In the genomic region with DNA sequence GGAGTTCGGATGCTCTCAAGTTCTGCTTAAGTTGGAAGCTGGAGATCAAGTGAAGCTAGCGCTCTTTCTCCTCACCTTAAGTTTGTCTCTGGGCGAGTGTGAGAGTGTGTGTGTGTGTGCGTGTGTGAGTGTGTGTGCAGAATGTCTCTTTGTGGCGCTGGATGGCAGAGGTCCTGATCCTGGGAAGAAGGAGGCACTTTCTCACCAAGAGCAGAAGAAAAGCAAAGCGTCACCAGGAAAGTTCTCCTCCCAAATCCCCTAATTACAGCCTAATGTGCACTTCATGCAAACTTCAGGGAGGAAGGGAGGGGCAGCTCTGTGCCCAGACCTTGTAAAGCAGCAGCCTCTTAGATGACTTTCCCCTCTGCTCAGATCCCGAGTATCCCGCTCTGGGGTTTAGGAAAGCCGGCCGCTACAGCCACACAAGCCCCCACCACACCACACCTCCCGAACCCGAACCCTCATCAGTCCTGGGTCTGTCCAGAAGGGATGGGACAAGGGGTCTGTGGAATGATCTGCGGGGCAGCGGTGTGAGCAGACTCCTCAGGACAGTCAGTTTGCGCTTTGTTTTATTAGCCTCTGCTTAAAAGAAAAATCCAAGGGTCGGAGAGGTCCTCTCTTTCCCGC, we compare ENCODE assay signal across 9 cellular contexts. TPM values are rescaled to one million over a fixed set of nuclear protein-coding genes. Genes with fewer than 3 reads are reported as not detected.
DNase-seq lines count a peak whose midpoint lies in the region; ATAC-seq, FAIRE-seq and TF ChIP-seq lines count a peak whose summit lies in the region.
"Had no signal": no experiment of that assay in that cellular context is flagged by ENCODE, and none has a peak within 500 bp of the region (broad histone marks: within the 10 kb centered on the region; RNA-seq: fewer than 3 reads in every experiment).

Gene HAPLN1 (minus strand): TSS at position 51 of the 627 bp plus-strand sequence. CDS start 47,332 bp downstream, outside the sequence.

- no peaks in the 10 kb centered on the region for H3K27me3 ChIP-seq in IMR-90 (ENCODE audit: control insufficient read depth, insufficient read depth, low read length)
- peaks cover 0 to 2% (median 0%) of the 10 kb centered on the region in 4 experiments; a peak in 2 of 7 replicates for H3K27me3 ChIP-seq in H1 (replicated peaks in 1 of 4; ENCODE audit: control insufficient read depth in 3 of 4, extremely low read depth in 1 of 4, insufficient read depth in 3 of 4, low read length in 3 of 4)
- H3K27me3 ChIP-seq in naive thymus-derived CD4-positive, alpha-beta T cell (ENCODE audit: control insufficient read depth in 2 of 2, insufficient read depth in 2 of 2, low read length in 2 of 2), result peaks cover 0 to 9% of the 10 kb centered on the region in 2 donors

- no peak within 1 kb of the TSS for H3K27ac ChIP-seq in IMR-90 (ENCODE audit: insufficient read depth, low read length)
- H3K27ac ChIP-seq in H1 (ENCODE audit: low read depth, low read length), result no peak within 1 kb of the TSS
- no peak within 1 kb of the TSS for H3K27ac ChIP-seq in naive thymus-derived CD4-positive, alpha-beta T cell (ENCODE audit: low read depth, low read length)

- H3K23ac ChIP-seq in IMR-90 (ENCODE audit: low read depth, low read length) (peak within 1 kb of the TSS; percentile 64; the same call in 1 of the 2 replicates), H1 (ENCODE audit: insufficient read length) (no peak within 1 kb of the TSS)

- TF ChIP-seq RAD21 in IMR-90 (IDR thresholded peaks at IDR 0.05; ENCODE audit: low read length) (no peak), H1 (IDR thresholded peaks at IDR 0.05 in 1 of 2, conservative IDR thresholded peaks at IDR 0.05 in 1 of 2; ENCODE audit: low read depth in 2 of 2, low read length in 2 of 2) (no peak)

- peak within 1 kb of the TSS; percentile 18 to 67; a peak in 2 of 4 replicates for H4K8ac ChIP-seq in IMR-90 (ENCODE audit: low read depth in 2 of 2, low read length in 2 of 2)
- no peak within 1 kb of the TSS; the same call in 1 of the 2 replicates for H4K8ac ChIP-seq in H1 (ENCODE audit: extremely low read depth, insufficient read depth, low read length)

- TF ChIP-seq CTCF in AG04449 (IDR thresholded peaks at IDR 0.05; ENCODE audit: insufficient read depth, low read length, missing control alignments) (no peak), IMR-90 (conservative IDR thresholded peaks at IDR 0.05; ENCODE audit: low read depth, low read length) (no peak), H1 (IDR thresholded peaks at IDR 0.05; ENCODE audit: control extremely low read depth in 1 of 3, insufficient read depth in 1 of 3, low read depth in 1 of 3, low read length in 3 of 3) (no peak)

- H3K4me3 ChIP-seq in AG04449 (ENCODE audit: low read depth, low read length), result peak within 1 kb of the TSS; percentile 74
- H3K4me3 ChIP-seq in IMR-90 (ENCODE audit: insufficient read depth, low read depth, low read length), result peak within 1 kb of the TSS; percentile 78
- peak within 1 kb of the TSS; percentile 64 to 77 (median 70) for H3K4me3 ChIP-seq in H1 (ENCODE audit: extremely low read depth in 1 of 4, insufficient read depth in 2 of 4, low read depth in 3 of 4, low read length in 4 of 4)
- H3K4me3 ChIP-seq in naive thymus-derived CD4-positive, alpha-beta T cell (ENCODE audit: low read length), result no peak within 1 kb of the TSS

- H3K9me3 ChIP-seq in IMR-90 (ENCODE audit: control insufficient read depth, insufficient read depth, low read length), result no peaks in the 10 kb centered on the region
- no peaks in the 10 kb centered on the region for H3K9me3 ChIP-seq in H1 (ENCODE audit: insufficient read depth in 2 of 2, low read depth in 1 of 2, low read length in 1 of 2)
- no peaks in the 10 kb centered on the region for H3K9me3 ChIP-seq in naive thymus-derived CD4-positive, alpha-beta T cell (ENCODE audit: control insufficient read depth in 2 of 3, low read length in 3 of 3)

- peak within 1 kb of the TSS in 9 of 10 donors; percentile 69 to 89 (median 76) for H3K4me3 Mint-ChIP-seq in naive thymus-derived CD4-positive, alpha-beta T cell

- H3K9me1 ChIP-seq in IMR-90 (ENCODE audit: insufficient read depth, low read length), result no peaks in the 10 kb centered on the region

- dilution Hi-C loops in IMR-90 (cut with HindIII; ENCODE audit: low sequenced_read_pairs, unreplicated experiment), result no loop called here

- no peaks in the 10 kb centered on the region for H3K36me3 ChIP-seq in IMR-90 (ENCODE audit: control insufficient read depth, insufficient read depth, low read length)
- H3K36me3 ChIP-seq in H1 (ENCODE audit: control insufficient read depth in 2 of 4, insufficient read depth in 4 of 4, low read length in 3 of 4), result no peaks in the 10 kb centered on the region
- no peaks in the 10 kb centered on the region for H3K36me3 ChIP-seq in naive thymus-derived CD4-positive, alpha-beta T cell (ENCODE audit: control insufficient read depth in 2 of 3, insufficient read depth in 3 of 3, low read length in 3 of 3)

- H3K4me2 ChIP-seq in IMR-90 (ENCODE audit: low read depth, low read length) (peak within 1 kb of the TSS; percentile 80), H1 (ENCODE audit: insufficient read depth in 1 of 2, low read depth in 2 of 2, low read length in 2 of 2) (peak within 1 kb of the TSS; percentile 81 to 84)

- peak within 1 kb of the TSS; percentile 89 for H2BK12ac ChIP-seq in H1 (ENCODE audit: low read depth, low read length)

- H4K91ac ChIP-seq in IMR-90 (ENCODE audit: insufficient read depth, low read depth, low read length) (peak within 1 kb of the TSS; percentile 34; the same call in 1 of the 2 replicates), H1 (replicated peaks; ENCODE audit: insufficient read length, low read length) (peak within 1 kb of the TSS; percentile 32)

- no peak for TF ChIP-seq EP300 in H1 (IDR thresholded peaks at IDR 0.05; ENCODE audit: borderline replicate concordance in 1 of 2, low read depth in 2 of 2, low read length in 2 of 2)

- H2AK5ac ChIP-seq in IMR-90 (ENCODE audit: low read depth, low read length) (peak within 1 kb of the TSS; percentile 23), H1 (ENCODE audit: low read depth, low read length) (no peak within 1 kb of the TSS)

- H3K4me1 ChIP-seq in IMR-90 (ENCODE audit: control insufficient read depth, insufficient read depth, low read length), result peaks cover 2% of the 10 kb centered on the region; the same call in 1 of the 2 replicates
- peaks cover 0 to 16% (median 10%) of the 10 kb centered on the region in 4 experiments; a peak in 4 of 7 replicates for H3K4me1 ChIP-seq in H1 (replicated peaks in 1 of 4; ENCODE audit: control insufficient read depth in 3 of 4, insufficient read depth in 4 of 4, low read length in 3 of 4)
- no peaks in the 10 kb centered on the region for H3K4me1 ChIP-seq in naive thymus-derived CD4-positive, alpha-beta T cell (ENCODE audit: control insufficient read depth in 2 of 2, insufficient read depth in 2 of 2, low read length in 2 of 2)

- H3K4ac ChIP-seq in IMR-90 (ENCODE audit: low read depth, low read length), result peak within 1 kb of the TSS; percentile 54
- no peak within 1 kb of the TSS for H3K4ac ChIP-seq in H1 (replicated peaks; ENCODE audit: insufficient read length, low read depth, low read length)

- CTCF ChIA-PET in AG04449 (lab: Yijun Ruan, JAX) (interaction anchor here (1.2 to 7.7 kb wide), 10 partner anchors 9 to 658 kb away, joined by 3 to 97 read pairs (median 6); no protein-coding TSS in a partner anchor), IMR-90 (lab: Yijun Ruan, JAX) (interaction anchor here (0.6 kb wide), 2 partner anchors 185 to 897 kb away, joined by 3 read pairs; no protein-coding TSS in a partner anchor), H1 (lab: Charles Lee; ENCODE audit: partially characterized antibody) (interaction anchor here (0.6 to 5.7 kb wide), 8 partner anchors 20 to 534 kb away, joined by 3 to 29 read pairs (median 4); no protein-coding TSS in a partner anchor)
- CTCF ChIA-PET in naive thymus-derived CD4-positive, alpha-beta T cell (lab: Charles Lee), result interaction anchor here (0.7 kb wide), 1 partner anchor 518 kb away, joined by 3 read pairs; no protein-coding TSS in a partner anchor

- in situ Hi-C loops in IMR-90 (cut with MboI; ENCODE audit: low sequenced_read_pairs), result loop anchor here (5.0 to 10.0 kb wide), 2 partner anchors 534 to 656 kb away; no protein-coding TSS in a partner anchor

- H3K79me1 ChIP-seq in IMR-90 (ENCODE audit: low read depth in 1 of 2, low read length in 2 of 2) (no peaks in the 10 kb centered on the region), H1 (ENCODE audit: low read depth, low read length) (no peaks in the 10 kb centered on the region)

- H2BK15ac ChIP-seq in IMR-90 (ENCODE audit: low read depth, low read length) (peak within 1 kb of the TSS; percentile 31; the same call in 2 of the 3 replicates), H1 (ENCODE audit: low read length) (peak within 1 kb of the TSS; percentile 61; the same call in 1 of the 2 replicates)

- FAIRE-seq in H1 (lab: Jason Lieb, UNC) (peak; percentile 68), RCC 7860 (lab: Jason Lieb, UNC) (no peak)

- no peak for DNase-seq in AG04449 (ENCODE audit: low read depth, low spot score)
- DNase-seq in IMR-90, result no peak
- peak in 1 of 2 experiments; percentile 64 for DNase-seq in H1 (ENCODE audit: low read depth in 1 of 2, low spot score in 2 of 2)
- DNase-seq in naive thymus-derived CD4-positive, alpha-beta T cell, result no peak
- no peak for DNase-seq in RCC 7860 (ENCODE audit: low spot score)
- no peak for DNase-seq in posterior vena cava (ENCODE audit: low spot score)
- no peak for DNase-seq in NCI-H2029 (lab: John Stamatoyannopoulos, UW)
- no peak for DNase-seq in HK-2 (ENCODE audit: unreplicated experiment)
- DNase-seq: cerebellar nuclear complex had no signal

- H3K36me3 Mint-ChIP-seq in naive thymus-derived CD4-positive, alpha-beta T cell, result no peaks in the 10 kb centered on the region

- H3K27me3 Mint-ChIP-seq in naive thymus-derived CD4-positive, alpha-beta T cell, result peaks cover 40 to 73% (median 57%) of the 10 kb centered on the region in 5 donors

- peak within 1 kb of the TSS; percentile 33; the same call in 1 of the 2 replicates for H2BK20ac ChIP-seq in IMR-90 (ENCODE audit: low read depth, low read length)
- H2BK20ac ChIP-seq in H1 (ENCODE audit: low read length), result peak within 1 kb of the TSS; percentile 82; the same call in 1 of the 2 replicates

- no peak for TF ChIP-seq POLR2A in IMR-90 (IDR thresholded peaks at IDR 0.05; ENCODE audit: low read depth, low read length)
- peak in 1 of 2 experiments; percentile 38; a peak in 2 of 3 replicates for TF ChIP-seq POLR2A in H1 (IDR thresholded peaks at IDR 0.05; ENCODE audit: control extremely low read depth in 1 of 2, low read depth in 2 of 2, low read length in 2 of 2)

- H3K9ac ChIP-seq in IMR-90 (ENCODE audit: low read depth, low read length) (peak within 1 kb of the TSS; percentile 80; the same call in 1 of the 2 replicates), H1 (replicated peaks in 1 of 4; ENCODE audit: extremely low read depth in 1 of 4, low read depth in 3 of 4, low read length in 3 of 4) (peak within 1 kb of the TSS in 1 of 4 experiments; percentile 25; a peak in 2 of 7 replicates)

- H3K23me2 ChIP-seq in H1 (ENCODE audit: low read depth, low read length), result peaks cover 9% of the 10 kb centered on the region; the same call in 1 of the 2 replicates

- H4K5ac ChIP-seq in IMR-90 (ENCODE audit: low read depth, low read length) (no peak within 1 kb of the TSS; the same call in 1 of the 2 replicates), H1 (ENCODE audit: insufficient read length, low read depth, low read length) (peak within 1 kb of the TSS; percentile 64)

- no peak within 1 kb of the TSS for H2AK9ac ChIP-seq in IMR-90 (replicated peaks; ENCODE audit: low read depth, low read length, poor library complexity)

- H3K4me1 Mint-ChIP-seq in naive thymus-derived CD4-positive, alpha-beta T cell, result peaks cover 5 to 18% (median 13%) of the 10 kb centered on the region in 7 donors

- no peaks in the 10 kb centered on the region for H3K79me2 ChIP-seq in H1 (ENCODE audit: control insufficient read depth in 1 of 2, insufficient read depth in 2 of 2, low read length in 2 of 2)

- H2BK120ac ChIP-seq in IMR-90 (ENCODE audit: low read depth, low read length) (peak within 1 kb of the TSS; percentile 79), H1 (replicated peaks; ENCODE audit: low read depth, low read length) (peak within 1 kb of the TSS; percentile 18)

- H2BK5ac ChIP-seq in IMR-90 (ENCODE audit: low read depth, low read length, poor library complexity, severe bottlenecking) (no peak within 1 kb of the TSS), H1 (ENCODE audit: low read depth, low read length) (no peak within 1 kb of the TSS)

- H3K14ac ChIP-seq in IMR-90 (replicated peaks; ENCODE audit: low read depth, low read length) (0 out of 2 replicates have a peak within 1 kb of the TSS, but pooled peaks have one; percentile 45), H1 (ENCODE audit: insufficient read length) (no peak within 1 kb of the TSS)

- H4K20me1 ChIP-seq in IMR-90 (ENCODE audit: insufficient read depth, low read length) (no peaks in the 10 kb centered on the region), H1 (replicated peaks in 1 of 2; ENCODE audit: control insufficient read depth in 1 of 2, insufficient read depth in 2 of 2, low read length in 2 of 2) (no peaks in the 10 kb centered on the region)

- no peak for ATAC-seq in IMR-90 (ENCODE audit: low read depth)
- ATAC-seq in naive thymus-derived CD4-positive, alpha-beta T cell, result no peak

- POLR2A ChIA-PET in AG04449 (lab: Yijun Ruan, JAX) (interaction anchor here (0.6 to 3.3 kb wide), 5 partner anchors 204 to 661 kb away, joined by 3 to 31 read pairs (median 3); no protein-coding TSS in a partner anchor), IMR-90 (lab: Charles Lee; ENCODE audit: unreplicated experiment) (interaction anchor here (0.6 kb wide), 2 partner anchors 13 to 661 kb away, joined by 4 to 25 read pairs; no protein-coding TSS in a partner anchor), H1 (lab: Charles Lee; ENCODE audit: partially characterized antibody) (interaction anchor here (0.9 to 2.6 kb wide), 6 partner anchors 11 to 665 kb away, joined by 3 to 8 read pairs (median 4); no protein-coding TSS in a partner anchor)
- POLR2A ChIA-PET in naive thymus-derived CD4-positive, alpha-beta T cell (lab: Charles Lee), result no interaction called here

- H3K56ac ChIP-seq in IMR-90 (ENCODE audit: extremely low read depth, insufficient read depth, low read length) (peak within 1 kb of the TSS; percentile 35; the same call in 1 of the 2 replicates), H1 (replicated peaks; ENCODE audit: insufficient read length, low read depth, low read length) (no peak within 1 kb of the TSS)

- H2AFZ ChIP-seq in IMR-90 (replicated peaks; ENCODE audit: low read length, poor library complexity), result peak within 1 kb of the TSS; percentile 95
- H2AFZ ChIP-seq in H1 (ENCODE audit: low read length), result peak within 1 kb of the TSS; percentile 91

- no TSS peak for BruUV-seq in IMR-90 (replicated peaks; lab: Mats Ljungman, UMichigan)

- no peaks in the 10 kb centered on the region for H3K9me3 Mint-ChIP-seq in naive thymus-derived CD4-positive, alpha-beta T cell

- intact Hi-C loops in IMR-90 (cut with micrococcal nuclease), result no loop called here
- intact Hi-C loops in naive thymus-derived CD4-positive, alpha-beta T cell (cut with micrococcal nuclease), result no loop called here
- intact Hi-C loops in posterior vena cava (cut with DNase I), result no loop called here

- no CpG with 5 or more reads among the region's 17 CpGs for WGBS in IMR-90 (ENCODE audit: extremely low coverage in 2 of 2, insufficient read length in 1 of 2), 2 experiments
- 18% methylated on average over 17 of the region's 17 CpGs; no CpG with 5 or more reads in 1 of the 2 experiments for WGBS in H1 (ENCODE audit: extremely low coverage in 1 of 2, insufficient coverage in 1 of 2, insufficient read length in 1 of 2, insufficient replicate concordance in 2 of 2, low coverage in 1 of 2, low lambda C conversion rate in 2 of 2, missing lambda C conversion rate in 1 of 2), 2 experiments

- H3K18ac ChIP-seq in IMR-90 (ENCODE audit: low read depth, low read length) (no peak within 1 kb of the TSS; the same call in 1 of the 2 replicates), H1 (ENCODE audit: extremely low read depth, low read length) (peak within 1 kb of the TSS; percentile 91)

- no peak within 1 kb of the TSS for H3K27ac Mint-ChIP-seq in naive thymus-derived CD4-positive, alpha-beta T cell

RNA-seq across cellular contexts. Expression of gene HAPLN1, which starts in this region (rescaled TPM):
- total RNA-seq in IMR-90 (2012; rRNA removed) (under 0.01 and 0.56 TPM in 2 replicates), posterior vena cava (under 1 TPM in 1 of 2 donors, not detected in 1; 0.14 TPM)
- polyA plus RNA-seq in IMR-90 (2012; rRNA removed) (0.06 and 0.07 TPM in 2 replicates), H1 (2011; rRNA removed) (0.33 and 0.56 TPM in 2 replicates)
- 0.01 TPM in 1 of 2 replicates, not detected in the other for polyA plus RNA-seq in IMR-90 (2012; cell fraction: cytosol; rRNA removed)
- polyA plus RNA-seq in IMR-90 (2012; cell fraction: nucleus; rRNA removed; ENCODE audit: low replicate concordance), result not detected in 2 replicates
- 1.3 and 2.1 TPM in 2 replicates for total RNA-seq in H1 (2021; fragmentation: NEBNext Ultra II Directional; extraction: Animal tissue kit (Norgen Biotek cat#: 25700))
- 0.70 TPM for polyA plus RNA-seq in H1 (2011; cell fraction: cytosol; rRNA removed)
- polyA plus RNA-seq in H1 (2011; cell fraction: nucleus; rRNA removed), result 0.06 TPM
- polyA plus RNA-seq in H1 (2012, experiment 1 of 2), result 0.66 to 3.5 TPM (median 2.1 TPM) in 4 replicates
- polyA plus RNA-seq in H1 (2012, experiment 2 of 2), result 0.24 TPM
- 2.0 TPM for polyA plus RNA-seq in H1 (2013, experiment 1 of 2)
- polyA plus RNA-seq in H1 (2013, experiment 2 of 2), result 2.4 TPM
- polyA minus RNA-seq in H1 (2011; rRNA and poly(A)+ RNA removed), result 0.41 and 2.0 TPM in 2 replicates
- 0.22 TPM for polyA minus RNA-seq in H1 (2011; cell fraction: cytosol; rRNA and poly(A)+ RNA removed)
- polyA minus RNA-seq in H1 (2011; cell fraction: nucleus; rRNA and poly(A)+ RNA removed), result 0.70 TPM
- not detected for total RNA-seq in naive thymus-derived CD4-positive, alpha-beta T cell
- not detected for polyA plus RNA-seq in naive thymus-derived CD4-positive, alpha-beta T cell
